8 cellular contexts compared by ENCODE assay signal in genomic region chr11:27505781-27506180, GRCh38. TPM values are rescaled to one million over a fixed set of nuclear protein-coding genes. Genes with fewer than 3 reads are reported as not detected.
A peak's percentile ranks its signal among the peaks of the same experiment; 100 is the strongest.
DNase-seq lines count a peak whose midpoint lies in the region; ATAC-seq and TF ChIP-seq lines count a peak whose summit lies in the region.

No MANE protein-coding gene starts in this region.

- DNase-seq in T-helper 1 cell, result no peak
- no peak for DNase-seq in body of pancreas
- no peak for DNase-seq in DMS 273 treated with DMSO at 0.1 percent for 48 hours (lab: John Stamatoyannopoulos, UW)
- no peak for DNase-seq in iPS-NIHi7 (ENCODE audit: extremely low spot score)

- H3K9me3 ChIP-seq in body of pancreas (no peaks in the 10 kb centered on the region), mesodermal cell (ENCODE audit: control insufficient read depth, low read length) (no peaks in the 10 kb centered on the region)

- H3K9me3 Mint-ChIP-seq in T-helper 1 cell treated with Interleukin-12 subunit alpha and Interleukin-12 subunit beta and Interleukin-4 antibody, amounts not matched to agents 30 μg/mL and 1 μg/mL, for 36 hours, result no peaks in the 10 kb centered on the region

- TF ChIP-seq POLR2A in body of pancreas (IDR thresholded peaks at IDR 0.05), result no peak

- H3K36me3 ChIP-seq in body of pancreas (replicated peaks in 1 of 2; ENCODE audit: insufficient read depth in 1 of 2, low read depth in 2 of 2), result peaks cover 0 to 3% of the 10 kb centered on the region in 2 donors
- peaks cover 22% of the 10 kb centered on the region for H3K36me3 ChIP-seq in mesodermal cell (ENCODE audit: control insufficient read depth, insufficient read depth, low read length)

- H3K4me3 Mint-ChIP-seq in T-helper 1 cell treated with Interleukin-12 subunit alpha and Interleukin-12 subunit beta and Interleukin-4 antibody, amounts not matched to agents 30 μg/mL and 1 μg/mL, for 36 hours, result peak overlapping the region; percentile 100

- H3K27ac Mint-ChIP-seq in T-helper 1 cell treated with Interleukin-12 subunit alpha and Interleukin-12 subunit beta and Interleukin-4 antibody, amounts not matched to agents 30 μg/mL and 1 μg/mL, for 36 hours, result peak overlapping the region; percentile 100

- intact Hi-C loops in body of pancreas (cut with DNase I), result no loop called here

- H3K4me3 ChIP-seq in body of pancreas (peak overlapping the region; percentile 81 to 96), mesodermal cell (ENCODE audit: extremely low read depth, insufficient read depth, low read length, poor library complexity, severe bottlenecking) (peak overlapping the region; percentile 85)

- H3K4me1 ChIP-seq in body of pancreas, result peaks cover 42% of the 10 kb centered on the region
- no peaks in the 10 kb centered on the region for H3K4me1 ChIP-seq in mesodermal cell (ENCODE audit: control insufficient read depth, insufficient read depth, low read length, poor library complexity, severe bottlenecking)

- TF ChIP-seq CTCF in body of pancreas (IDR thresholded peaks at IDR 0.05), result no peak

- peaks cover 26% of the 10 kb centered on the region for H3K4me1 Mint-ChIP-seq in T-helper 1 cell treated with Interleukin-12 subunit alpha and Interleukin-12 subunit beta and Interleukin-4 antibody, amounts not matched to agents 30 μg/mL and 1 μg/mL, for 36 hours (ENCODE audit: low read depth)

- peak; percentile 2 for ATAC-seq in HG03520 (IDR thresholded peaks at IDR 0.05; ENCODE audit: unreplicated experiment)
- ATAC-seq in body of pancreas, result no peak
- no peak for ATAC-seq in GM21447 (IDR thresholded peaks at IDR 0.05; ENCODE audit: unreplicated experiment)

- no peaks in the 10 kb centered on the region for H3K27me3 Mint-ChIP-seq in T-helper 1 cell treated with Interleukin-12 subunit alpha and Interleukin-12 subunit beta and Interleukin-4 antibody, amounts not matched to agents 30 μg/mL and 1 μg/mL, for 36 hours (ENCODE audit: low read depth)

- H3K36me3 Mint-ChIP-seq in T-helper 1 cell treated with Interleukin-12 subunit alpha and Interleukin-12 subunit beta and Interleukin-4 antibody, amounts not matched to agents 30 μg/mL and 1 μg/mL, for 36 hours (ENCODE audit: low read depth), result peaks cover 10% of the 10 kb centered on the region

- WGBS in body of pancreas, 2 donors, result 2 to 3% methylated on average over 5 of the region's 5 CpGs
- 0% methylated on average over 1 of the region's 5 CpGs for WGBS in mesodermal cell (ENCODE audit: insufficient coverage in 2 of 2), 2 experiments

- peak overlapping the region in 3 of 4 donors; percentile 90 to 93 (median 92) for H3K27ac ChIP-seq in body of pancreas
- peak overlapping the region; percentile 95 for H3K27ac ChIP-seq in mesodermal cell (ENCODE audit: low read depth, low read length, severe bottlenecking)

- no peaks in the 10 kb centered on the region for H3K27me3 ChIP-seq in body of pancreas

RNA-seq across cellular contexts. Expression of gene LIN7C, which starts 0.8 kb away (rescaled TPM):
- 10 to 100 TPM; 17.5 to 27.8 TPM for total RNA-seq in body of pancreas
- 16.5 TPM for polyA plus RNA-seq in mesodermal cell (2013, experiment 1 of 2)
- 17.8 TPM for polyA plus RNA-seq in mesodermal cell (2013, experiment 2 of 2)

RNA-seq across cellular contexts. Expression of gene LGR4, which starts 33.2 kb away (rescaled TPM):
- total RNA-seq in body of pancreas, result 100 to 1,000 TPM; 120 to 145 TPM
- polyA plus RNA-seq in mesodermal cell (2013, experiment 1 of 2), result 63.1 TPM
- 73.3 TPM for polyA plus RNA-seq in mesodermal cell (2013, experiment 2 of 2)
